Comparison of ENCODE assay signal across 18 cellular contexts in the genomic region with DNA sequence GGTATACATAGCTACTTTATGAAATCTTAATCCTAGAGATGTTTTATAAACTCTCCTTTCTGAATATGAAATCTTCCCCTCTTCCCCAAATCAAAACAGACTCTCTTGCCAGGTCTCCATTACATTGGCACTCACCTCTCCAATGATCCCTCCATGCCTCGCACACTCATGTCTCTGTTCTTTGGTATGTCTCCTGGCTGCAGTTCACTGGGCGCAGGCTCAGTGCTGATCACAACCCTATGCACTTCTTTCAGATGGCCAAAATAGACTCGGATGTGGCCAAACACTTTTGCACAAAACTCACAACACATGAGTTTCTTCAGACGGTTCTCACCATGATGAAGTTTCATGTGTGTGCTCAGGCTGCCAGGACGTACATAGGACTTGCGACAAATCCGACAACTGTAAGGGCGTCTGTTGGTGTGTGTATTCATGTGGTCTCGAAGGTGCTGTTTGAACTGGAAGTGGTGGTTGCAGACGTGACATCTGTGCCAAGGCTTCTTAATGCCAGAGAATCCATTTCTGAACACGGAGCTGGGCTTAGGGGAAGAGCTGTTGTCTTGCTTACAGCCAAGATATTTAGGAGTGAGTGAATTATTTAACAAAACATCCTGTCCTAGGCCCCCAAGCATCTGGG.
"Had no signal": no experiment of that assay in that cellular context is flagged by ENCODE, and none has a peak within 500 bp of the region (broad histone marks: within the 10 kb centered on the region; RNA-seq: fewer than 3 reads in every experiment).

No MANE protein-coding gene starts in this region.

- H3K27ac Mint-ChIP-seq: dendritic cell treated with granulocyte-macrophage colony-stimulating factor and Interleukin-4, amounts not matched to agents 40 ng/mL and 50 ng/mL, for 4 days had no signal

- ATAC-seq: heart left ventricle, left colon, left ventricle myocardium superior, upper lobe of right lung had no signal

- H3K27ac ChIP-seq: heart left ventricle, neutrophil, right atrium auricular region, sigmoid colon, skin epidermis, suprapubic skin, tibial artery, upper lobe of right lung had no signal

- H3K9me3 Mint-ChIP-seq: dendritic cell treated with granulocyte-macrophage colony-stimulating factor and Interleukin-4, amounts not matched to agents 40 ng/mL and 50 ng/mL, for 4 days had no signal

- H3K4me1 ChIP-seq: right atrium auricular region, sigmoid colon, suprapubic skin, tibial artery, upper lobe of right lung had no signal

- H3K27me3 ChIP-seq: heart left ventricle, neutrophil, right atrium auricular region, sigmoid colon, suprapubic skin, tibial artery, upper lobe of right lung had no signal

- FAIRE-seq: colon had no signal

- H3K27me3 Mint-ChIP-seq: dendritic cell treated with granulocyte-macrophage colony-stimulating factor and Interleukin-4, amounts not matched to agents 40 ng/mL and 50 ng/mL, for 4 days had no signal

- DNase-seq: cerebellar nuclear complex, foreskin melanocyte, heart left ventricle, hippocampal formation, left colon, left ventricle myocardium superior, mesenchymal stem cell, midbrain, sigmoid colon, tibial artery, upper lobe of right lung had no signal

- H3K4me3 ChIP-seq: heart left ventricle, lung, right atrium auricular region, sigmoid colon, skin epidermis, suprapubic skin, tibial artery, upper lobe of right lung had no signal

- H3K9me3 ChIP-seq: heart left ventricle, neutrophil, right atrium auricular region, sigmoid colon, suprapubic skin, tibial artery, upper lobe of right lung had no signal

- H3K4me3 Mint-ChIP-seq: dendritic cell treated with granulocyte-macrophage colony-stimulating factor and Interleukin-4, amounts not matched to agents 40 ng/mL and 50 ng/mL, for 4 days had no signal
